In the genomic region with DNA sequence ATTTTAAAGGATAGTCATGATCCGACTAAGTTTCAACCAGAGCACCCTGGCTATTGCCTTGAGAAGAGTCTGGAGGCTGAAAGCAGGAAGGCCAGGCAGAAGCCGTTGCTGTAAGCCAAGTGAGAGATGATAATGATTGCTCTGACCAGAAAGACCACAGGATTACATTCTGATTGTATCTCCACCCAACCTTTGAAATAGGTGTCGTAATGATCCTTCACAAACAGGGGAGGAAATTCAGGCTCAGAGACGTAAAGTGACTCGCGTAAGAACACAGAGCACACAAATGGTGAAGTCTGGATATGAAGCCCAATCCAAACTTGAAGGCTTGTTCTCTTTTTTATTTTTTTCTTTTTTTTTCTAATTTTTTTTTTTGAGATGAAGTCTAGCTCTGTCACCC, we compare ENCODE assay signal across 17 cellular contexts.
"Had no signal": no experiment of that assay in that cellular context is flagged by ENCODE, and none has a peak within 500 bp of the region (broad histone marks: within the 10 kb centered on the region; RNA-seq: fewer than 3 reads in every experiment).

No MANE protein-coding gene starts in this region.

- H3K36me3 ChIP-seq: esophagus squamous epithelium, heart right ventricle, left ventricle myocardium inferior, sigmoid colon, thoracic aorta had no signal

- H3K4me3 ChIP-seq: esophagus squamous epithelium, heart right ventricle, left ventricle myocardium inferior, sigmoid colon, thoracic aorta had no signal

- H3K9me3 ChIP-seq: esophagus squamous epithelium, left ventricle myocardium inferior, sigmoid colon, thoracic aorta had no signal

- DNase-seq: activated B cell treated with CpG ODN at 0.5 μM for 24 hours; activated CD4-positive, alpha-beta memory T cell treated with anti-CD3 and anti-CD28 coated beads, Interleukin-2, amount 10 ng/mL, durations not matched to agents 7 days and 5 days; activated CD4-positive, alpha-beta T cell treated with anti-CD3 and anti-CD28 coated beads for 4 hours; activated CD8-positive, alpha-beta memory T cell treated with anti-CD3 and anti-CD28 coated beads, Interleukin-2, amount 10 ng/mL, durations not matched to agents 7 days and 5 days; activated naive CD4-positive, alpha-beta T cell treated with anti-CD3 and anti-CD28 coated beads for 36 hours; anterior cingulate cortex; caudate nucleus; effector memory CD8-positive, alpha-beta T cell; esophagus squamous epithelium; heart right ventricle; left ventricle myocardium inferior; midbrain; nucleus accumbens; sigmoid colon; stimulated activated CD4-positive, alpha-beta T cell treated with anti-CD3 and anti-CD28 coated beads, Interleukin-4, amount 100 ng/mL, for 24 hours had no signal

- H3K27ac ChIP-seq: esophagus squamous epithelium, heart right ventricle, left ventricle myocardium inferior, sigmoid colon, thoracic aorta had no signal

- H3K27me3 ChIP-seq: esophagus squamous epithelium, heart right ventricle, sigmoid colon had no signal

- H3K4me1 ChIP-seq: esophagus squamous epithelium, sigmoid colon had no signal

- ATAC-seq: activated CD8-positive, alpha-beta memory T cell treated with anti-CD3 and anti-CD28 coated beads, Interleukin-2, amount 10 ng/mL, durations not matched to agents 7 days and 5 days; effector memory CD8-positive, alpha-beta T cell; heart right ventricle; stimulated activated memory B cell treated with anti-CD40 and anti-IgM and Interleukin-4, amounts not matched to agents 10 μg/mL and 1 μg/mL and 100 μg/mL, for 72 hours had no signal
